Comparison of ENCODE assay signal across 1 cellular context in the genomic region with DNA sequence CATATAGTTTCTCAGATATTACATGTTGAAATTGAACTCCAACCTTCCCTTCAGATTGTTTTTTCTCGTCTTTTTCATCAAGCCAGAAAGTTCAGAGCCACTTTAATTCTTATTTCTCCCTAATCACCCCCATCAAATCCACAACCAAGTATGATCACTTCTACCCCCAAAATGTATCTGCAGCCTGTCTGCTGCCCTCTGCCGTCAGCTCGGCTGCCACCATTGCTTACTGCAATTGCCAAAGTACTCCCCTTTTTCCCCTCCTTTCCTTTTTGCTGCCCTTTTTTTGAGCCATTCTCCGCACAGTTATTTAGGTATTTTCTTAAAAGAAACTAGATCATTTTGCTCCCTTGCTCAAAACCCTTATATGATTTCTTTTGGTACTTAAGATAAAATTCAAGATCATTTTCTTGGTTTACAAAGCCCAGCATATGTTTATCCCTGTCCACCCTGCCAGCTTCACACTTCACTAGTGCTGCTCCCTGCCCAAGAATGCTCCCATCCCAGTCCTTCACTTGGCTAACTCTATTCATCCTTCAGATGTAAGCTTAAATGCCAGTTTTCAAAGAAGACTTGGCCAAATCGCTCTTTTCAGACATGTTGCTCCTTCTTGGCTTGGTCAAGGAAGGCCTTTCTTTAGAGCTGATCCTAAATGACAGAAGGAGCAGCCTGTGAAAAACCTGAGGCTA.
TF ChIP-seq lines count a peak whose summit lies in the region.

No MANE protein-coding gene starts in this region.

TF ChIP-seq in HepG2, 621 proteins besides CTCF, POLR2A, EP300 and RAD21 (continued from another document):
- TF ChIP-seq, protein P1, sequence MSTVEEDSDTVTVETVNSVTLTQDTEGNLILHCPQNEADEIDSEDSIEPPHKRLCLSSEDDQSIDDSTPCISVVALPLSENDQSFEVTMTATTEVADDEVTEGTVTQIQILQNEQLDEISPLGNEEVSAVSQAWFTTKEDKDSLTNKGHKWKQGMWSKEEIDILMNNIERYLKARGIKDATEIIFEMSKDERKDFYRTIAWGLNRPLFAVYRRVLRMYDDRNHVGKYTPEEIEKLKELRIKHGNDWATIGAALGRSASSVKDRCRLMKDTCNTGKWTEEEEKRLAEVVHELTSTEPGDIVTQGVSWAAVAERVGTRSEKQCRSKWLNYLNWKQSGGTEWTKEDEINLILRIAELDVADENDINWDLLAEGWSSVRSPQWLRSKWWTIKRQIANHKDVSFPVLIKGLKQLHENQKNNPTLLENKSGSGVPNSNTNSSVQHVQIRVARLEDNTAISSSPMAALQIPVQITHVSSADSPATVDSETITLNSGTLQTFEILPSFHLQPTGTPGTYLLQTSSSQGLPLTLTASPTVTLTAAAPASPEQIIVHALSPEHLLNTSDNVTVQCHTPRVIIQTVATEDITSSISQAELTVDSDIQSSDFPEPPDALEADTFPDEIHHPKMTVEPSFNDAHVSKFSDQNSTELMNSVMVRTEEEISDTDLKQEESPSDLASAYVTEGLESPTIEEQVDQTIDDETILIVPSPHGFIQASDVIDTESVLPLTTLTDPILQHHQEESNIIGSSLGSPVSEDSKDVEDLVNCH (CRISPR knock-in tag; IDR thresholded peaks at IDR 0.05) = no peak
- TF ChIP-seq SIN3B (IDR thresholded peaks at IDR 0.05; ENCODE audit: low read length) (no peak), AKAP8 (CRISPR knock-in tag; IDR thresholded peaks at IDR 0.05) (no peak), NR2C2 (CRISPR knock-in tag; IDR thresholded peaks at IDR 0.05; ENCODE audit: borderline replicate concordance) (no peak), KDM2A (CRISPR knock-in tag; IDR thresholded peaks at IDR 0.05; ENCODE audit: borderline replicate concordance, low read depth) (no peak), ZNF501 (CRISPR knock-in tag; IDR thresholded peaks at IDR 0.05) (no peak), ETV5 (CRISPR knock-in tag; IDR thresholded peaks at IDR 0.05; ENCODE audit: borderline replicate concordance) (no peak), MIER2 (CRISPR knock-in tag; IDR thresholded peaks at IDR 0.05) (no peak), ZNF10 (CRISPR knock-in tag; IDR thresholded peaks at IDR 0.05; ENCODE audit: borderline replicate concordance, low read depth) (no peak), NFYC (CRISPR knock-in tag; IDR thresholded peaks at IDR 0.05) (no peak)
- TF ChIP-seq, protein P2, sequence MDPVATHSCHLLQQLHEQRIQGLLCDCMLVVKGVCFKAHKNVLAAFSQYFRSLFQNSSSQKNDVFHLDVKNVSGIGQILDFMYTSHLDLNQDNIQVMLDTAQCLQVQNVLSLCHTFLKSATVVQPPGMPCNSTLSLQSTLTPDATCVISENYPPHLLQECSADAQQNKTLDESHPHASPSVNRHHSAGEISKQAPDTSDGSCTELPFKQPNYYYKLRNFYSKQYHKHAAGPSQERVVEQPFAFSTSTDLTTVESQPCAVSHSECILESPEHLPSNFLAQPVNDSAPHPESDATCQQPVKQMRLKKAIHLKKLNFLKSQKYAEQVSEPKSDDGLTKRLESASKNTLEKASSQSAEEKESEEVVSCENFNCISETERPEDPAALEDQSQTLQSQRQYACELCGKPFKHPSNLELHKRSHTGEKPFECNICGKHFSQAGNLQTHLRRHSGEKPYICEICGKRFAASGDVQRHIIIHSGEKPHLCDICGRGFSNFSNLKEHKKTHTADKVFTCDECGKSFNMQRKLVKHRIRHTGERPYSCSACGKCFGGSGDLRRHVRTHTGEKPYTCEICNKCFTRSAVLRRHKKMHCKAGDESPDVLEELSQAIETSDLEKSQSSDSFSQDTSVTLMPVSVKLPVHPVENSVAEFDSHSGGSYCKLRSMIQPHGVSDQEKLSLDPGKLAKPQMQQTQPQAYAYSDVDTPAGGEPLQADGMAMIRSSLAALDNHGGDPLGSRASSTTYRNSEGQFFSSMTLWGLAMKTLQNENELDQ (CRISPR knock-in tag; IDR thresholded peaks at IDR 0.05; ENCODE audit: borderline replicate concordance) = no peak
- TF ChIP-seq, protein P3, sequence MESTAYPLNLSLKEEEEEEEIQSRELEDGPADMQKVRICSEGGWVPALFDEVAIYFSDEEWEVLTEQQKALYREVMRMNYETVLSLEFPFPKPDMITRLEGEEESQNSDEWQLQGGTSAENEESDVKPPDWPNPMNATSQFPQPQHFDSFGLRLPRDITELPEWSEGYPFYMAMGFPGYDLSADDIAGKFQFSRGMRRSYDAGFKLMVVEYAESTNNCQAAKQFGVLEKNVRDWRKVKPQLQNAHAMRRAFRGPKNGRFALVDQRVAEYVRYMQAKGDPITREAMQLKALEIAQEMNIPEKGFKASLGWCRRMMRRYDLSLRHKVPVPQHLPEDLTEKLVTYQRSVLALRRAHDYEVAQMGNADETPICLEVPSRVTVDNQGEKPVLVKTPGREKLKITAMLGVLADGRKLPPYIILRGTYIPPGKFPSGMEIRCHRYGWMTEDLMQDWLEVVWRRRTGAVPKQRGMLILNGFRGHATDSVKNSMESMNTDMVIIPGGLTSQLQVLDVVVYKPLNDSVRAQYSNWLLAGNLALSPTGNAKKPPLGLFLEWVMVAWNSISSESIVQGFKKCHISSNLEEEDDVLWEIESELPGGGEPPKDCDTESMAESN (CRISPR knock-in tag; conservative IDR thresholded peaks at IDR 0.05) = no peak
